Comparison of ENCODE assay signal across 8 cellular contexts in genomic region chr4:73311428-73311827, GRCh38. TPM values are rescaled to one million over a fixed set of nuclear protein-coding genes. Genes with fewer than 3 reads are reported as not detected.
DNase-seq lines count a peak whose midpoint lies in the region; ATAC-seq and TF ChIP-seq lines count a peak whose summit lies in the region.

No MANE protein-coding gene starts in this region.

- TF ChIP-seq CTCF in WI38 (IDR thresholded peaks at IDR 0.05; ENCODE audit: low read depth, low read length) (peak; percentile 3; the same call in 1 of the 2 replicates), right lobe of liver (IDR thresholded peaks at IDR 0.05) (peak; percentile 39 to 52 (median 48)), uterus (IDR thresholded peaks at IDR 0.05) (peak in 1 of 4 experiments; percentile 25)

- peak; percentile 16 for DNase-seq in COLO829 (ENCODE audit: low spot score)
- peak; percentile 21 for DNase-seq in KG1 (lab: John Stamatoyannopoulos, UW)
- DNase-seq in right lobe of liver, result no peak
- DNase-seq in uterus, result no peak
- DNase-seq in T-cell, result no peak

- H3K36me3 ChIP-seq in right lobe of liver, result no peaks in the 10 kb centered on the region
- H3K36me3 ChIP-seq in uterus, result no peaks in the 10 kb centered on the region

- H3K27ac Mint-ChIP-seq in T-cell, result no peak overlapping the region

- H3K27me3 ChIP-seq in right lobe of liver (no peaks in the 10 kb centered on the region), uterus (peaks cover 0 to 3% of the 10 kb centered on the region in 2 donors)

- H3K4me1 ChIP-seq in right lobe of liver (peaks cover 0 to 6% (median 2%) of the 10 kb centered on the region in 4 donors), uterus (no peaks in the 10 kb centered on the region)

- POLR2A ChIA-PET in T-cell (lab: Charles Lee), result no interaction called here

- H3K9me3 Mint-ChIP-seq in T-cell, result no peaks in the 10 kb centered on the region

- ATAC-seq in right lobe of liver (peak; percentile 47 to 67 (median 64)), HG03354 (IDR thresholded peaks at IDR 0.05; ENCODE audit: poor library complexity, severe bottlenecking, unreplicated experiment) (no peak), T-cell (replicated peaks in 1 of 4) (no peak), HG03439 (IDR thresholded peaks at IDR 0.05; ENCODE audit: unreplicated experiment) (no peak)

- no peaks in the 10 kb centered on the region for H3K36me3 Mint-ChIP-seq in T-cell

- H3K27me3 Mint-ChIP-seq in T-cell, result no peaks in the 10 kb centered on the region

- CTCF ChIA-PET in T-cell (lab: Charles Lee), result no interaction called here

- TF ChIP-seq POLR2A in right lobe of liver (IDR thresholded peaks at IDR 0.05), result no peak
- TF ChIP-seq POLR2A in uterus (IDR thresholded peaks at IDR 0.05), result no peak

- no peaks in the 10 kb centered on the region for H3K4me1 Mint-ChIP-seq in T-cell

- no peak overlapping the region for H3K4me3 ChIP-seq in WI38 (ENCODE audit: low read depth, low read length)
- H3K4me3 ChIP-seq in right lobe of liver, result no peak overlapping the region
- no peak overlapping the region for H3K4me3 ChIP-seq in uterus

- H3K27ac ChIP-seq in right lobe of liver (no peak overlapping the region), uterus (no peak overlapping the region)

- no peak overlapping the region for H3K4me3 Mint-ChIP-seq in T-cell

- H3K9me3 ChIP-seq in right lobe of liver, result no peaks in the 10 kb centered on the region
- no peaks in the 10 kb centered on the region for H3K9me3 ChIP-seq in uterus

- intact Hi-C loops in right lobe of liver (cut with DNase I), result no loop called here
- intact Hi-C loops in uterus (cut with DNase I; ENCODE audit: low total_unique reads), result no loop called here

RNA-seq across cellular contexts. Expression of gene ANKRD17, which starts 52.8 kb away (rescaled TPM):
- total RNA-seq in right lobe of liver (10 to 100 TPM; 25.1 to 34.0 (median 28.1) TPM), uterus (10 to 100 TPM; 25.0 to 75.6 (median 56.7) TPM), T-cell (10 to 100 TPM; 48.6 to 63.8 (median 51.8) TPM)

Comparison
In these comparisons a context has a peak if more than half of its experiments do, and no peak if none do; other contexts are left out.
1. DNase-seq: peak in COLO829 (single experiment) and KG1 (single experiment); none in right lobe of liver (0 of 3), uterus (0 of 2) and T-cell (0 of 34).
2. ATAC-seq: peak in right lobe of liver (4 of 4); none in HG03354 (single experiment), T-cell (0 of 4) and HG03439 (single experiment).